In the genomic region with DNA sequence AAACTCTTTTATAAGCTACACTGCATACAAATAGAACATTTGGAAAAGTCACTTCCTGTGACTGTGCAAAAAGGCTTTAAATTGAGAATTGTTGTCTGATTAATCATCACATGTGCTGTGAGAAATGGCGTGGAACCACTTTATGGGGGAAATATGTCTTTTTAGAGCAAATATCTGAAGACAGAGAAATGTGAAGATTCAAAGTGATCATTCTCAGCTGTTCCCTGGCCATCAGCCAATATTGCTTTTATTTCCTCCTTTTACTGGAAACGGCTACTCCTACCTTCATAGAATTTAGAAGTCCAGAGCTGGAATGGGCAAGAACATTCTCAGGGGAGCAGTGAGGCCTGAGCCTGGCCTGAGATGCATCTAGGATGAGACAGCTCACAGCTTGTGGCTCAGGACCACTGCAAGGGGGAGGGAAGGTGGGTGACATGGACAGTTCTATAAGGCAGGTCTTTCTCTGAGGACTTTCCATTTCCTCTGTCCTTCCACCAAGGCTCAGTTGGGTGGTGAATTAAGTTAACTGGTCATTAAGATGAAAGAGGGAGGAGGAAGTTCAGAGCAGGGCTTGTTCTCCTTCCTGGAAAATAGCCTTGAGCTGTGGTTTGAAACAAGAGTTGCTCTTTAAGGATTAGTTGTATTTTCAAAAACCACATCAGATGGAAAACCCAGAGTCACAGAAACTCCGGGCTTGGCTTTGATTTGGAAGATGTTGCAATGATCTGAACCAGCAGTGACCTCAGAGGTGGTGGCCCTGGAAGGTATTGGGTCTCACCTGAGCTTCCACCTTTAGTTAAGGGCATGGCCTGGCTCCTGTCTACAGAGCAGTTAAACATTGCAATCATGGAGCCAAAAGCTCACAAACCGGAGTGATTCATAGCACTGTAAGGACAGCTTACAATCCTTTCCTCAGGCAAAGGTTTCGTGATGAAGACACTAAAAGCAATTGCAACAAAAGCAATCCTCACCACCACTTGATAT, we compare ENCODE assay signal across 10 cellular contexts.
DNase-seq lines count a peak whose midpoint lies in the region; ATAC-seq, FAIRE-seq and TF ChIP-seq lines count a peak whose summit lies in the region.
"Had no signal": no experiment of that assay in that cellular context is flagged by ENCODE, and none has a peak within 500 bp of the region (broad histone marks: within the 10 kb centered on the region; RNA-seq: fewer than 3 reads in every experiment).

No MANE protein-coding gene starts in this region.

- H3K4me3 ChIP-seq in A549 (no peak overlapping the region), breast epithelium (no peak overlapping the region), kidney (ENCODE audit: low read length in 2 of 2) (no peak overlapping the region)

- peak overlapping the region; percentile 45 to 51; a peak in 3 of 6 replicates for H3K27ac ChIP-seq in A549
- peak overlapping the region; percentile 34 to 86 for H3K27ac ChIP-seq in breast epithelium
- peak overlapping the region in 1 of 2 donors; percentile 49 for H3K27ac ChIP-seq in kidney (ENCODE audit: low read depth in 2 of 2, low read length in 2 of 2)

- 44% methylated on average over 5 of the region's 5 CpGs for WGBS in A549 (ENCODE audit: missing lambda C conversion rate)

- no peak for TF ChIP-seq RAD21 in A549 (conservative IDR thresholded peaks at IDR 0.05 in 1 of 2, IDR thresholded peaks at IDR 0.05 in 1 of 2)

- no peaks in the 10 kb centered on the region for H3K36me3 Mint-ChIP-seq in naive thymus-derived CD8-positive, alpha-beta T cell

- CTCF ChIA-PET in A549 (lab: Yijun Ruan, JAX) = interaction anchor here (1.2 kb wide), 1 partner anchor 51 kb away, joined by 4 read pairs; no protein-coding TSS in a partner anchor

- FAIRE-seq in A549 (lab: Jason Lieb, UNC) (no peak), kidney (lab: Jason Lieb, UNC) (no peak)

- no peak for TF ChIP-seq POLR2A in A549 (IDR thresholded peaks at IDR 0.05; ENCODE audit: low read length)
- no peak for TF ChIP-seq POLR2A in breast epithelium (IDR thresholded peaks at IDR 0.05)

- DNase-seq in A549 (ENCODE audit: low read depth in 1 of 2, low spot score in 1 of 2) (peak in 1 of 2 experiments; percentile 2), LoVo (ENCODE audit: low spot score) (peak; percentile 3), breast epithelium (ENCODE audit: low spot score in 2 of 2) (peak in 1 of 2 donors; percentile 57), lung microvascular endothelial cell (ENCODE audit: low read depth in 2 of 2) (peak; percentile 55 to 72), kidney (no peak), NCI-H510A (lab: John Stamatoyannopoulos, UW) (no peak)
- no peak for DNase-seq in naive thymus-derived CD8-positive, alpha-beta T cell
- DNase-seq: stimulated activated CD4-positive, alpha-beta T cell treated with anti-CD3 and anti-CD28 coated beads, Interleukin-15, amount 100 ng/mL, for 24 hours had no signal

- H3K27me3 Mint-ChIP-seq in naive thymus-derived CD8-positive, alpha-beta T cell = peaks cover 0 to 10% (median 1%) of the 10 kb centered on the region in 5 donors

- no peak for ATAC-seq in A549
- no peak for ATAC-seq in GM21447 (IDR thresholded peaks at IDR 0.05; ENCODE audit: unreplicated experiment)
- ATAC-seq in naive thymus-derived CD8-positive, alpha-beta T cell = no peak
- ATAC-seq: Panc1 had no signal

- H3K4me1 Mint-ChIP-seq in naive thymus-derived CD8-positive, alpha-beta T cell = peaks cover 0 to 15% (median 0%) of the 10 kb centered on the region in 4 donors

- no peak for TF ChIP-seq CTCF in A549 (IDR thresholded peaks at IDR 0.05)
- no peak for TF ChIP-seq CTCF in breast epithelium (IDR thresholded peaks at IDR 0.05)
- TF ChIP-seq CTCF in kidney (IDR thresholded peaks at IDR 0.05; ENCODE audit: borderline replicate concordance, extremely low read depth, insufficient read depth) = no peak

- no peaks in the 10 kb centered on the region for H3K27me3 ChIP-seq in breast epithelium

- H3K36me3 ChIP-seq in breast epithelium (no peaks in the 10 kb centered on the region), kidney (ENCODE audit: control insufficient read depth in 1 of 2, insufficient read depth in 2 of 2, low read length in 2 of 2) (no peaks in the 10 kb centered on the region)

- intact Hi-C loops in breast epithelium (cut with DNase I; ENCODE audit: low total_unique reads) (no loop called here), kidney (cut with DNase I) (no loop called here)

- no peak overlapping the region for H3K27ac Mint-ChIP-seq in naive thymus-derived CD8-positive, alpha-beta T cell

- no peak overlapping the region for H3K4me3 Mint-ChIP-seq in naive thymus-derived CD8-positive, alpha-beta T cell

- no peak for TF ChIP-seq EP300 in A549 (IDR thresholded peaks at IDR 0.05)

- POLR2A ChIA-PET in A549 (lab: Yijun Ruan, JAX) = no interaction called here
- POLR2A ChIA-PET in naive thymus-derived CD8-positive, alpha-beta T cell (lab: Charles Lee) = no interaction called here

- H3K4me2 ChIP-seq in A549 = peak overlapping the region; percentile 16; the same call in 1 of the 3 replicates

- H3K9me3 ChIP-seq in A549 = no peaks in the 10 kb centered on the region
- H3K9me3 ChIP-seq in breast epithelium = no peaks in the 10 kb centered on the region
- H3K9me3 ChIP-seq in kidney (ENCODE audit: control insufficient read depth in 1 of 2, low read length in 2 of 2) = no peaks in the 10 kb centered on the region

- H3K9me3 Mint-ChIP-seq in naive thymus-derived CD8-positive, alpha-beta T cell = no peaks in the 10 kb centered on the region

- H3K4me1 ChIP-seq in A549 = peaks cover 13% of the 10 kb centered on the region
- peaks cover 10 to 11% of the 10 kb centered on the region in 2 donors for H3K4me1 ChIP-seq in breast epithelium
- H3K4me1 ChIP-seq in kidney (ENCODE audit: control insufficient read depth in 1 of 2, insufficient read depth in 1 of 2, low read depth in 1 of 2, low read length in 2 of 2) = peaks cover 6 to 7% of the 10 kb centered on the region in 2 donors

- H3K9ac ChIP-seq in kidney (ENCODE audit: low read length in 2 of 2) = no peak overlapping the region

TF ChIP-seq in A549, 52 proteins besides CTCF, POLR2A, EP300 and RAD21:
- TF ChIP-seq RCOR1 (IDR thresholded peaks at IDR 0.05; ENCODE audit: low read depth, low read length) (no peak), GATA3 (IDR thresholded peaks at IDR 0.05; ENCODE audit: borderline replicate concordance) (no peak), ESRRA (IDR thresholded peaks at IDR 0.05; ENCODE audit: borderline replicate concordance, low read length) (no peak), HMGXB4 (CRISPR knock-in tag; IDR thresholded peaks at IDR 0.05; ENCODE audit: borderline replicate concordance) (no peak), ZSCAN20 (CRISPR knock-in tag; IDR thresholded peaks at IDR 0.05) (no peak), NPAS2 (CRISPR knock-in tag; IDR thresholded peaks at IDR 0.05; ENCODE audit: borderline replicate concordance) (no peak), CEBPB (IDR thresholded peaks at IDR 0.05) (no peak), SREBF2 (IDR thresholded peaks at IDR 0.05) (no peak), CHD4 (IDR thresholded peaks at IDR 0.05; ENCODE audit: borderline replicate concordance) (no peak), HDAC2 (IDR thresholded peaks at IDR 0.05) (no peak), MYC (IDR thresholded peaks at IDR 0.05; ENCODE audit: borderline replicate concordance, low read length) (no peak)
- TF ChIP-seq, protein P1, sequence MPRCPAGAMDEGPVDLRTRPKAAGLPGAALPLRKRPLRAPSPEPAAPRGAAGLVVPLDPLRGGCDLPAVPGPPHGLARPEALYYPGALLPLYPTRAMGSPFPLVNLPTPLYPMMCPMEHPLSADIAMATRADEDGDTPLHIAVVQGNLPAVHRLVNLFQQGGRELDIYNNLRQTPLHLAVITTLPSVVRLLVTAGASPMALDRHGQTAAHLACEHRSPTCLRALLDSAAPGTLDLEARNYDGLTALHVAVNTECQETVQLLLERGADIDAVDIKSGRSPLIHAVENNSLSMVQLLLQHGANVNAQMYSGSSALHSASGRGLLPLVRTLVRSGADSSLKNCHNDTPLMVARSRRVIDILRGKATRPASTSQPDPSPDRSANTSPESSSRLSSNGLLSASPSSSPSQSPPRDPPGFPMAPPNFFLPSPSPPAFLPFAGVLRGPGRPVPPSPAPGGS (IDR thresholded peaks at IDR 0.05) = no peak
- TF ChIP-seq, protein P2, sequence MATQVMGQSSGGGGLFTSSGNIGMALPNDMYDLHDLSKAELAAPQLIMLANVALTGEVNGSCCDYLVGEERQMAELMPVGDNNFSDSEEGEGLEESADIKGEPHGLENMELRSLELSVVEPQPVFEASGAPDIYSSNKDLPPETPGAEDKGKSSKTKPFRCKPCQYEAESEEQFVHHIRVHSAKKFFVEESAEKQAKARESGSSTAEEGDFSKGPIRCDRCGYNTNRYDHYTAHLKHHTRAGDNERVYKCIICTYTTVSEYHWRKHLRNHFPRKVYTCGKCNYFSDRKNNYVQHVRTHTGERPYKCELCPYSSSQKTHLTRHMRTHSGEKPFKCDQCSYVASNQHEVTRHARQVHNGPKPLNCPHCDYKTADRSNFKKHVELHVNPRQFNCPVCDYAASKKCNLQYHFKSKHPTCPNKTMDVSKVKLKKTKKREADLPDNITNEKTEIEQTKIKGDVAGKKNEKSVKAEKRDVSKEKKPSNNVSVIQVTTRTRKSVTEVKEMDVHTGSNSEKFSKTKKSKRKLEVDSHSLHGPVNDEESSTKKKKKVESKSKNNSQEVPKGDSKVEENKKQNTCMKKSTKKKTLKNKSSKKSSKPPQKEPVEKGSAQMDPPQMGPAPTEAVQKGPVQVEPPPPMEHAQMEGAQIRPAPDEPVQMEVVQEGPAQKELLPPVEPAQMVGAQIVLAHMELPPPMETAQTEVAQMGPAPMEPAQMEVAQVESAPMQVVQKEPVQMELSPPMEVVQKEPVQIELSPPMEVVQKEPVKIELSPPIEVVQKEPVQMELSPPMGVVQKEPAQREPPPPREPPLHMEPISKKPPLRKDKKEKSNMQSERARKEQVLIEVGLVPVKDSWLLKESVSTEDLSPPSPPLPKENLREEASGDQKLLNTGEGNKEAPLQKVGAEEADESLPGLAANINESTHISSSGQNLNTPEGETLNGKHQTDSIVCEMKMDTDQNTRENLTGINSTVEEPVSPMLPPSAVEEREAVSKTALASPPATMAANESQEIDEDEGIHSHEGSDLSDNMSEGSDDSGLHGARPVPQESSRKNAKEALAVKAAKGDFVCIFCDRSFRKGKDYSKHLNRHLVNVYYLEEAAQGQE (IDR thresholded peaks at IDR 0.05) = no peak
TF ChIP-seq in A549: peak in this region for 0.

Comparison
In these comparisons a context has a peak if more than half of its experiments do, and no peak if none do; other contexts are left out.
1. DNase-seq: peak in LoVo (single experiment) and lung microvascular endothelial cell (2 of 2); none in kidney (single experiment), naive thymus-derived CD8-positive, alpha-beta T cell (0 of 10) and NCI-H510A (single experiment).